ENCODE assay signal across 1 cellular context in the genomic region with DNA sequence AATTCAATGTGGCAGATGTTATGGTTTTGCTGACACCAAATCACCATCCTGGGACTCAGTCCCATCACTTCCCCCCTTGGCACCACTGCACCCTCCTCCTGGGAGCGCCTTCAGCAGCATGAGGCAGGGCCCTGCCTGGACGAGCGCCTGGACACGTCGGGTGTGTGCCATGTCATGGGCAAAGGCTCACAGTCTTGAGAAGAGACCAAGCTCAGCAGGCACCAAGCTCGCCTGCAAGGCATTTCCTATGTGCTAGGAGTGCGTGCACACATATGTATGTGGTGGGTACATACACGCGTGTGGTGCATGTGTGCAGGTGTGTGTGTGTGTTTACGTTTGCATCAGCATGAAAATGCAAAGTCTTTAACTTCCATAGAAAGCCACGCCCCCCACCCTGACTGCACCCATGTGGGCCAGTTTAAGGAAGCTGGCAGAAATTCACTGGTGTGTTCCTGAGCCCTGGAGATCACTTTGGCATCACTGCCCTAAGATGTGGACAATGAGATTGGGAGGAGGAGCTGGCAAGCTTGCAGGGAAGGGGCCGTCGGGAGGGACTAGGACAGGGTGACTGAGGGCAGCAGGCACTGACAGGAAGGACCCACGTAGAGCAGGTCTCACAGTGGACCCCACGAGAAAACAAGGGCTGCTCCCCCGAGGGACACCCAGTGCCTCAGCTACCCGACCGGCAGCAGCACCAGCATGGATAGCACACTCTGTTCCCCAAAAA.
TF ChIP-seq lines count a peak whose summit lies in the region.

No MANE protein-coding gene starts in this region.

TF ChIP-seq in SK-N-SH treated with all-trans-retinoic acid at 6 μM for 48 hours, 23 proteins besides CTCF, POLR2A, EP300 and RAD21 (continued from another document):
- TF ChIP-seq, protein P1, sequence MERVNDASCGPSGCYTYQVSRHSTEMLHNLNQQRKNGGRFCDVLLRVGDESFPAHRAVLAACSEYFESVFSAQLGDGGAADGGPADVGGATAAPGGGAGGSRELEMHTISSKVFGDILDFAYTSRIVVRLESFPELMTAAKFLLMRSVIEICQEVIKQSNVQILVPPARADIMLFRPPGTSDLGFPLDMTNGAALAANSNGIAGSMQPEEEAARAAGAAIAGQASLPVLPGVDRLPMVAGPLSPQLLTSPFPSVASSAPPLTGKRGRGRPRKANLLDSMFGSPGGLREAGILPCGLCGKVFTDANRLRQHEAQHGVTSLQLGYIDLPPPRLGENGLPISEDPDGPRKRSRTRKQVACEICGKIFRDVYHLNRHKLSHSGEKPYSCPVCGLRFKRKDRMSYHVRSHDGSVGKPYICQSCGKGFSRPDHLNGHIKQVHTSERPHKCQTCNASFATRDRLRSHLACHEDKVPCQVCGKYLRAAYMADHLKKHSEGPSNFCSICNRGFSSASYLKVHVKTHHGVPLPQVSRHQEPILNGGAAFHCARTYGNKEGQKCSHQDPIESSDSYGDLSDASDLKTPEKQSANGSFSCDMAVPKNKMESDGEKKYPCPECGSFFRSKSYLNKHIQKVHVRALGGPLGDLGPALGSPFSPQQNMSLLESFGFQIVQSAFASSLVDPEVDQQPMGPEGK (CRISPR knock-in tag; IDR thresholded peaks at IDR 0.05; ENCODE audit: borderline replicate concordance) = no peak
- TF ChIP-seq, protein P2, sequence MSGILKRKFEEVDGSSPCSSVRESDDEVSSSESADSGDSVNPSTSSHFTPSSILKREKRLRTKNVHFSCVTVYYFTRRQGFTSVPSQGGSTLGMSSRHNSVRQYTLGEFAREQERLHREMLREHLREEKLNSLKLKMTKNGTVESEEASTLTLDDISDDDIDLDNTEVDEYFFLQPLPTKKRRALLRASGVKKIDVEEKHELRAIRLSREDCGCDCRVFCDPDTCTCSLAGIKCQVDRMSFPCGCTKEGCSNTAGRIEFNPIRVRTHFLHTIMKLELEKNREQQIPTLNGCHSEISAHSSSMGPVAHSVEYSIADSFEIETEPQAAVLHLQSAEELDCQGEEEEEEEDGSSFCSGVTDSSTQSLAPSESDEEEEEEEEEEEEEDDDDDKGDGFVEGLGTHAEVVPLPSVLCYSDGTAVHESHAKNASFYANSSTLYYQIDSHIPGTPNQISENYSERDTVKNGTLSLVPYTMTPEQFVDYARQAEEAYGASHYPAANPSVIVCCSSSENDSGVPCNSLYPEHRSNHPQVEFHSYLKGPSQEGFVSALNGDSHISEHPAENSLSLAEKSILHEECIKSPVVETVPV (CRISPR knock-in tag; IDR thresholded peaks at IDR 0.05) = no peak
- TF ChIP-seq GLIS3 (CRISPR knock-in tag; IDR thresholded peaks at IDR 0.05) (no peak), SNAI2 (CRISPR knock-in tag; IDR thresholded peaks at IDR 0.05) (no peak)
- TF ChIP-seq, protein P3, sequence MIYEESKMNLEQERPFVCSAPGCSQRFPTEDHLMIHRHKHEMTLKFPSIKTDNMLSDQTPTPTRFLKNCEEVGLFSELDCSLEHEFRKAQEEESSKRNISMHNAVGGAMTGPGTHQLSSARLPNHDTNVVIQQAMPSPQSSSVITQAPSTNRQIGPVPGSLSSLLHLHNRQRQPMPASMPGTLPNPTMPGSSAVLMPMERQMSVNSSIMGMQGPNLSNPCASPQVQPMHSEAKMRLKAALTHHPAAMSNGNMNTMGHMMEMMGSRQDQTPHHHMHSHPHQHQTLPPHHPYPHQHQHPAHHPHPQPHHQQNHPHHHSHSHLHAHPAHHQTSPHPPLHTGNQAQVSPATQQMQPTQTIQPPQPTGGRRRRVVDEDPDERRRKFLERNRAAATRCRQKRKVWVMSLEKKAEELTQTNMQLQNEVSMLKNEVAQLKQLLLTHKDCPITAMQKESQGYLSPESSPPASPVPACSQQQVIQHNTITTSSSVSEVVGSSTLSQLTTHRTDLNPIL (CRISPR knock-in tag; IDR thresholded peaks at IDR 0.05; ENCODE audit: low read depth) = no peak
- TF ChIP-seq, protein P4, sequence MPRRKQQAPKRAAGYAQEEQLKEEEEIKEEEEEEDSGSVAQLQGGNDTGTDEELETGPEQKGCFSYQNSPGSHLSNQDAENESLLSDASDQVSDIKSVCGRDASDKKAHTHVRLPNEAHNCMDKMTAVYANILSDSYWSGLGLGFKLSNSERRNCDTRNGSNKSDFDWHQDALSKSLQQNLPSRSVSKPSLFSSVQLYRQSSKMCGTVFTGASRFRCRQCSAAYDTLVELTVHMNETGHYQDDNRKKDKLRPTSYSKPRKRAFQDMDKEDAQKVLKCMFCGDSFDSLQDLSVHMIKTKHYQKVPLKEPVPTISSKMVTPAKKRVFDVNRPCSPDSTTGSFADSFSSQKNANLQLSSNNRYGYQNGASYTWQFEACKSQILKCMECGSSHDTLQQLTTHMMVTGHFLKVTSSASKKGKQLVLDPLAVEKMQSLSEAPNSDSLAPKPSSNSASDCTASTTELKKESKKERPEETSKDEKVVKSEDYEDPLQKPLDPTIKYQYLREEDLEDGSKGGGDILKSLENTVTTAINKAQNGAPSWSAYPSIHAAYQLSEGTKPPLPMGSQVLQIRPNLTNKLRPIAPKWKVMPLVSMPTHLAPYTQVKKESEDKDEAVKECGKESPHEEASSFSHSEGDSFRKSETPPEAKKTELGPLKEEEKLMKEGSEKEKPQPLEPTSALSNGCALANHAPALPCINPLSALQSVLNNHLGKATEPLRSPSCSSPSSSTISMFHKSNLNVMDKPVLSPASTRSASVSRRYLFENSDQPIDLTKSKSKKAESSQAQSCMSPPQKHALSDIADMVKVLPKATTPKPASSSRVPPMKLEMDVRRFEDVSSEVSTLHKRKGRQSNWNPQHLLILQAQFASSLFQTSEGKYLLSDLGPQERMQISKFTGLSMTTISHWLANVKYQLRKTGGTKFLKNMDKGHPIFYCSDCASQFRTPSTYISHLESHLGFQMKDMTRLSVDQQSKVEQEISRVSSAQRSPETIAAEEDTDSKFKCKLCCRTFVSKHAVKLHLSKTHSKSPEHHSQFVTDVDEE (CRISPR knock-in tag; IDR thresholded peaks at IDR 0.05) = no peak
